17 cellular contexts compared by ENCODE assay signal in genomic region chr6:35072051-35072697, GRCh38.
DNase-seq lines count a peak whose midpoint lies in the region; ATAC-seq and TF ChIP-seq lines count a peak whose summit lies in the region.
"Had no signal": no experiment of that assay in that cellular context is flagged by ENCODE, and none has a peak within 500 bp of the region (broad histone marks: within the 10 kb centered on the region; RNA-seq: fewer than 3 reads in every experiment).

No MANE protein-coding gene starts in this region.

- DNase-seq in right cardiac atrium (peak in 2 of 3 donors; percentile 46 to 76), right atrium auricular region (ENCODE audit: low spot score) (no peak), esophagus muscularis mucosa (ENCODE audit: extremely low spot score) (no peak), progenitor cell of endocrine pancreas (ENCODE audit: low spot score, unreplicated experiment) (no peak), hepatocyte (ENCODE audit: low spot score) (no peak), GM19240 (ENCODE audit: insufficient read length, low spot score) (no peak)
- DNase-seq: C1 segment of cervical spinal cord, GDM1, HFFc6, NCI-H1436, NCI-H2029 treated with DMSO at 0.1 percent for 48 hours, NCI-H2171 treated with DMSO at 0.1 percent for 48 hours, NCI-H446 treated with DMSO at 0.1 percent for 48 hours, NCI-H748 treated with DMSO at 0.1 percent for 48 hours, PC-9 had no signal

- H3K27me3 ChIP-seq in right cardiac atrium (ENCODE audit: control insufficient read depth, insufficient read depth) (no peaks in the 10 kb centered on the region), right atrium auricular region (no peaks in the 10 kb centered on the region), esophagus muscularis mucosa (no peaks in the 10 kb centered on the region), hepatocyte (no peaks in the 10 kb centered on the region)

- no peaks in the 10 kb centered on the region for H3K9me3 Mint-ChIP-seq in progenitor cell of endocrine pancreas (ENCODE audit: low read depth)
- H3K9me3 Mint-ChIP-seq: HFFc6 had no signal

- H3K27me3 Mint-ChIP-seq in progenitor cell of endocrine pancreas: no peaks in the 10 kb centered on the region

- H3K4me2 ChIP-seq in hepatocyte: no peak overlapping the region
- H3K4me2 ChIP-seq: KMS-11, PC-9 had no signal

- ATAC-seq in right cardiac atrium (no peak), HG02642 (IDR thresholded peaks at IDR 0.05; ENCODE audit: poor library complexity, unreplicated experiment) (no peak)

- intact Hi-C loops in right cardiac atrium (cut with DNase I) (no loop called here), esophagus muscularis mucosa (cut with DNase I) (no loop called here)

- H3K79me2 ChIP-seq in hepatocyte: no peaks in the 10 kb centered on the region

- H3K9me3 ChIP-seq in right cardiac atrium (ENCODE audit: control insufficient read depth, low read length) (no peaks in the 10 kb centered on the region), right atrium auricular region (no peaks in the 10 kb centered on the region), esophagus muscularis mucosa (no peaks in the 10 kb centered on the region), hepatocyte (ENCODE audit: low read depth) (no peaks in the 10 kb centered on the region)

- 69% methylated on average over 15 of the region's 15 CpGs for WGBS in right cardiac atrium
- WGBS in esophagus muscularis mucosa: 53% methylated on average over 15 of the region's 15 CpGs
- 82% methylated on average over 15 of the region's 15 CpGs for WGBS in hepatocyte (ENCODE audit: low lambda C conversion rate, missing lambda C conversion rate)

- H3K4me3 Mint-ChIP-seq in progenitor cell of endocrine pancreas (ENCODE audit: low read depth): no peak overlapping the region
- H3K4me3 Mint-ChIP-seq: HFFc6 had no signal

- H3K36me3 Mint-ChIP-seq in progenitor cell of endocrine pancreas (ENCODE audit: insufficient read depth): peaks cover 15% of the 10 kb centered on the region

- H3K27ac ChIP-seq in right cardiac atrium (ENCODE audit: low read length) (no peak overlapping the region), right atrium auricular region (no peak overlapping the region), esophagus muscularis mucosa (replicated peaks in 1 of 4) (peak overlapping the region; percentile 34 to 64 (median 54)), hepatocyte (no peak overlapping the region)
- H3K27ac ChIP-seq: KMS-11, PC-9 had no signal

- H3K4me3 ChIP-seq in right cardiac atrium (ENCODE audit: low read length) (no peak overlapping the region), right atrium auricular region (no peak overlapping the region), esophagus muscularis mucosa (no peak overlapping the region), hepatocyte (no peak overlapping the region)
- H3K4me3 ChIP-seq: PC-9 had no signal

- H2AFZ ChIP-seq in hepatocyte: no peak overlapping the region
- H2AFZ ChIP-seq: PC-9 had no signal

- no peaks in the 10 kb centered on the region for H3K9me2 ChIP-seq in hepatocyte (replicated peaks; ENCODE audit: insufficient read depth)

- TF ChIP-seq EP300 in esophagus muscularis mucosa (IDR thresholded peaks at IDR 0.05): no peak

- H3K36me3 ChIP-seq in right atrium auricular region: peaks cover 22% of the 10 kb centered on the region
- peaks cover 26 to 92% (median 80%) of the 10 kb centered on the region in 4 donors for H3K36me3 ChIP-seq in esophagus muscularis mucosa
- no peaks in the 10 kb centered on the region for H3K36me3 ChIP-seq in hepatocyte (replicated peaks; ENCODE audit: insufficient read depth, low read depth)

- no peak for TF ChIP-seq POLR2A in esophagus muscularis mucosa (IDR thresholded peaks at IDR 0.05; ENCODE audit: low read depth)

- H4K20me1 ChIP-seq in hepatocyte (ENCODE audit: insufficient read depth, poor library complexity, severe bottlenecking): no peaks in the 10 kb centered on the region

- peak overlapping the region; percentile 24 for H3K27ac Mint-ChIP-seq in progenitor cell of endocrine pancreas
- H3K27ac Mint-ChIP-seq: HFFc6 had no signal

- peaks cover 13% of the 10 kb centered on the region for H3K4me1 Mint-ChIP-seq in progenitor cell of endocrine pancreas (ENCODE audit: low read depth)

- TF ChIP-seq CTCF in right atrium auricular region (IDR thresholded peaks at IDR 0.05) (no peak), esophagus muscularis mucosa (IDR thresholded peaks at IDR 0.05) (no peak), progenitor cell of endocrine pancreas (IDR thresholded peaks at IDR 0.05; ENCODE audit: unreplicated experiment) (no peak), hepatocyte (IDR thresholded peaks at IDR 0.05; ENCODE audit: poor library complexity) (no peak)

- H3K4me1 ChIP-seq in right cardiac atrium (ENCODE audit: control insufficient read depth, insufficient read depth, low read length): peaks cover 4% of the 10 kb centered on the region
- peaks cover 0 to 33% of the 10 kb centered on the region in 2 donors for H3K4me1 ChIP-seq in right atrium auricular region
- H3K4me1 ChIP-seq in esophagus muscularis mucosa: peaks cover 8 to 71% (median 54%) of the 10 kb centered on the region in 4 donors
- H3K4me1 ChIP-seq in hepatocyte (ENCODE audit: insufficient read depth): no peaks in the 10 kb centered on the region

Comparison
In these comparisons a context has a peak if more than half of its experiments do, and no peak if none do; other contexts are left out.
1. DNase-seq: peak in right cardiac atrium (2 of 3); none in right atrium auricular region (single experiment), esophagus muscularis mucosa (single experiment), progenitor cell of endocrine pancreas (single experiment), hepatocyte (single experiment) and GM19240 (single experiment).
2. H3K27ac ChIP-seq: peak in esophagus muscularis mucosa (4 of 4); none in right cardiac atrium (single experiment), right atrium auricular region (0 of 2) and hepatocyte (single experiment).